Comparison of ENCODE assay signal across 13 cellular contexts in genomic region chr19:10686661-10687517, GRCh38. TPM values are rescaled to one million over a fixed set of nuclear protein-coding genes. Genes with fewer than 3 reads are reported as not detected.
DNase-seq lines count a peak whose midpoint lies in the region; ATAC-seq and TF ChIP-seq lines count a peak whose summit lies in the region.
"Had no signal": no experiment of that assay in that cellular context is flagged by ENCODE, and none has a peak within 500 bp of the region (broad histone marks: within the 10 kb centered on the region; RNA-seq: fewer than 3 reads in every experiment).

No MANE protein-coding gene starts in this region.

- no peak for TF ChIP-seq CTCF in cardiac fibroblast (IDR thresholded peaks at IDR 0.05; ENCODE audit: low read depth, low read length)
- TF ChIP-seq CTCF in progenitor cell of endocrine pancreas (IDR thresholded peaks at IDR 0.05; ENCODE audit: unreplicated experiment), result no peak
- TF ChIP-seq CTCF in prostate gland (IDR thresholded peaks at IDR 0.05), result no peak
- no peak for TF ChIP-seq CTCF in thyroid gland (IDR thresholded peaks at IDR 0.05)

- H3K36me3 ChIP-seq in prostate gland, result peaks cover 33 to 36% of the 10 kb centered on the region in 2 donors
- H3K36me3 ChIP-seq in thyroid gland, result peaks cover 80 to 92% of the 10 kb centered on the region in 2 donors

- H3K27ac Mint-ChIP-seq in progenitor cell of endocrine pancreas, result peak overlapping the region; percentile 89

- WGBS in prostate gland, result 75% methylated on average over 28 of the region's 31 CpGs
- WGBS in thyroid gland, 2 donors, result 86 to 93% methylated on average over 25 to 26 of the region's 31 CpGs

- DNase-seq in LHCN-M2 (ENCODE audit: low read depth), result peak; percentile 74
- DNase-seq in cardiac fibroblast (ENCODE audit: low read depth in 2 of 2), result peak; percentile 21 to 79
- peak; percentile 82 for DNase-seq in Right ventricle myocardium superior
- DNase-seq in progenitor cell of endocrine pancreas (ENCODE audit: low spot score, unreplicated experiment), result no peak
- no peak for DNase-seq in NCI-H1417 treated with DMSO at 0.1 percent for 48 hours (lab: John Stamatoyannopoulos, UW)
- no peak for DNase-seq in prostate gland (ENCODE audit: low spot score)
- DNase-seq in thyroid gland, result no peak
- DNase-seq: DMS79 treated with DMSO at 0.1 percent for 48 hours, left colon, upper lobe of right lung, WERI-Rb-1 had no signal

- H3K9me3 ChIP-seq in prostate gland (no peaks in the 10 kb centered on the region), thyroid gland (no peaks in the 10 kb centered on the region)
- H3K9me3 ChIP-seq: upper lobe of right lung had no signal

- no peak overlapping the region for H3K27ac ChIP-seq in prostate gland
- H3K27ac ChIP-seq in thyroid gland, result no peak overlapping the region
- H3K27ac ChIP-seq: KMS-11, upper lobe of right lung, WERI-Rb-1 had no signal

- no peaks in the 10 kb centered on the region for H3K27me3 Mint-ChIP-seq in progenitor cell of endocrine pancreas

- H3K4me1 ChIP-seq in prostate gland (replicated peaks) (no peaks in the 10 kb centered on the region), thyroid gland (no peaks in the 10 kb centered on the region)
- H3K4me1 ChIP-seq: upper lobe of right lung had no signal

- H3K9me3 Mint-ChIP-seq in progenitor cell of endocrine pancreas (ENCODE audit: low read depth), result no peaks in the 10 kb centered on the region

- H3K4me3 ChIP-seq in cardiac fibroblast (replicated peaks in 1 of 2; ENCODE audit: low read depth in 2 of 2, low read length in 2 of 2) (no peak overlapping the region), prostate gland (no peak overlapping the region), thyroid gland (replicated peaks in 1 of 3) (no peak overlapping the region)
- H3K4me3 ChIP-seq: upper lobe of right lung had no signal

- intact Hi-C loops in Right ventricle myocardium superior (cut with DNase I) (no loop called here), prostate gland (cut with DNase I) (no loop called here), thyroid gland (cut with DNase I) (no loop called here)

- H3K27me3 ChIP-seq in prostate gland (replicated peaks; ENCODE audit: insufficient read depth), result no peaks in the 10 kb centered on the region
- H3K27me3 ChIP-seq in thyroid gland, result no peaks in the 10 kb centered on the region
- H3K27me3 ChIP-seq: upper lobe of right lung had no signal

- TF ChIP-seq POLR2A in prostate gland (IDR thresholded peaks at IDR 0.05), result no peak
- TF ChIP-seq POLR2A in thyroid gland (IDR thresholded peaks at IDR 0.05), result no peak

- H3K36me3 Mint-ChIP-seq in progenitor cell of endocrine pancreas (ENCODE audit: insufficient read depth), result peaks cover 21% of the 10 kb centered on the region

- no peaks in the 10 kb centered on the region for H3K4me1 Mint-ChIP-seq in progenitor cell of endocrine pancreas (ENCODE audit: low read depth)

- H3K4me3 Mint-ChIP-seq in progenitor cell of endocrine pancreas (ENCODE audit: low read depth), result no peak overlapping the region

- ATAC-seq in Right ventricle myocardium superior (ENCODE audit: poor library complexity) (peak; percentile 83), GM18909 (IDR thresholded peaks at IDR 0.05; ENCODE audit: poor library complexity, unreplicated experiment) (no peak)
- ATAC-seq: left colon, upper lobe of right lung had no signal

RNA-seq across cellular contexts. Expression of gene QTRT1, which starts 14.3 kb away (rescaled TPM):
- total RNA-seq in LHCN-M2 (2014; rRNA removed) (37.8 and 41.4 TPM in 2 replicates), Right ventricle myocardium superior (24.8 TPM), progenitor cell of endocrine pancreas (53.9 and 59.3 TPM in 2 replicates), prostate gland (10 to 100 TPM; 45.0 to 49.0 TPM), thyroid gland (10 to 100 TPM; 26.2 to 63.3 (median 37.4) TPM)
- 39.2 TPM for polyA plus RNA-seq in LHCN-M2 (2012)

RNA-seq across cellular contexts. Expression of gene DNM2, which starts 31.0 kb away (rescaled TPM):
- total RNA-seq in LHCN-M2 (2014; rRNA removed) (75.3 and 80.3 TPM in 2 replicates), Right ventricle myocardium superior (180 TPM), progenitor cell of endocrine pancreas (124 and 127 TPM in 2 replicates), prostate gland (100 to 1,000 TPM; 137 to 279 TPM), thyroid gland (100 to 1,000 TPM in 3 of 4 donors, 10 to 100 TPM in 1; 95.1 to 155 (median 120) TPM)
- 87.0 TPM for polyA plus RNA-seq in LHCN-M2 (2012)

RNA-seq across cellular contexts. Expression of gene ILF3, which starts 32.7 kb away (rescaled TPM):
- 143 and 172 TPM in 2 replicates for total RNA-seq in LHCN-M2 (2014; rRNA removed)
- polyA plus RNA-seq in LHCN-M2 (2012), result 140 TPM
- total RNA-seq in Right ventricle myocardium superior, result 91.7 TPM
- 761 and 784 TPM in 2 replicates for total RNA-seq in progenitor cell of endocrine pancreas
- total RNA-seq in prostate gland, result 100 to 1,000 TPM; 112 to 192 TPM
- total RNA-seq in thyroid gland, result 100 to 1,000 TPM; 122 to 232 (median 159) TPM

Comparison
In these comparisons a context has a peak if more than half of its experiments do, and no peak if none do; other contexts are left out.
1. DNase-seq: peak in LHCN-M2 (single experiment), cardiac fibroblast (2 of 2) and Right ventricle myocardium superior (single experiment); none in progenitor cell of endocrine pancreas (single experiment), NCI-H1417 treated with DMSO at 0.1 percent for 48 hours (single experiment), prostate gland (single experiment) and thyroid gland (0 of 2).